In genomic region chr2:8310557-8311455, GRCh38 we compare ENCODE assay signal across 10 cellular contexts.
DNase-seq lines count a peak whose midpoint lies in the region; ATAC-seq, FAIRE-seq and TF ChIP-seq lines count a peak whose summit lies in the region.
"Had no signal": no experiment of that assay in that cellular context is flagged by ENCODE, and none has a peak within 500 bp of the region (broad histone marks: within the 10 kb centered on the region; RNA-seq: fewer than 3 reads in every experiment).

No MANE protein-coding gene starts in this region.

- H3K27me3 ChIP-seq in DND-41 (ENCODE audit: insufficient read depth, low read length, poor library complexity), result no peaks in the 10 kb centered on the region

- peaks cover 7% of the 10 kb centered on the region for H3K36me3 Mint-ChIP-seq in T-helper 1 cell treated with Interleukin-12 subunit alpha and Interleukin-12 subunit beta and Interleukin-4 antibody, amounts not matched to agents 30 μg/mL and 1 μg/mL, for 36 hours (ENCODE audit: low read depth)
- H3K36me3 Mint-ChIP-seq: WTC11 had no signal

- no peak overlapping the region for H3K9ac ChIP-seq in DND-41 (ENCODE audit: low read depth, low read length)

- no peaks in the 10 kb centered on the region for H3K79me2 ChIP-seq in DND-41 (ENCODE audit: insufficient read depth, low read length)

- ATAC-seq in DND-41 (ENCODE audit: insufficient read depth, low read depth), result peak; percentile 79
- ATAC-seq: WTC11 had no signal

- FAIRE-seq in frontal cortex (lab: Jason Lieb, UNC), result no peak

- H3K27ac Mint-ChIP-seq in T-helper 1 cell treated with Interleukin-12 subunit alpha and Interleukin-12 subunit beta and Interleukin-4 antibody, amounts not matched to agents 30 μg/mL and 1 μg/mL, for 36 hours, result peak overlapping the region; percentile 86
- H3K27ac Mint-ChIP-seq: WTC11 had no signal

- no peaks in the 10 kb centered on the region for H3K9me3 Mint-ChIP-seq in T-helper 1 cell treated with Interleukin-12 subunit alpha and Interleukin-12 subunit beta and Interleukin-4 antibody, amounts not matched to agents 30 μg/mL and 1 μg/mL, for 36 hours
- H3K9me3 Mint-ChIP-seq: WTC11 had no signal

- DNase-seq in DND-41 (peak; percentile 79), NCI-H146 (lab: John Stamatoyannopoulos, UW) (no peak), DMS153 (lab: John Stamatoyannopoulos, UW) (no peak), medulla oblongata (ENCODE audit: extremely low spot score) (no peak), frontal cortex (ENCODE audit: low spot score in 2 of 2) (no peak)
- DNase-seq in activated effector memory CD4-positive, alpha-beta T cell treated with anti-CD3 and anti-CD28 coated beads, Interleukin-2, amount 50 U/mL, for 16 hours, result peak; percentile 79
- DNase-seq in stimulated activated CD4-positive, alpha-beta T cell treated with anti-CD3 and anti-CD28 coated beads, Interleukin-12 subunit alpha, Interleukin-12 subunit beta, amount 100 ng/mL, for 48 hours (ENCODE audit: low read depth in 2 of 3, low spot score in 1 of 3), result peak; percentile 32 to 54 (median 39)
- DNase-seq: NCI-H510A had no signal

- peaks cover 55% of the 10 kb centered on the region for H3K4me1 ChIP-seq in DND-41 (ENCODE audit: insufficient read depth, low read length)

- H2AFZ ChIP-seq in DND-41 (ENCODE audit: low read depth, low read length), result no peak overlapping the region

- H4K20me1 ChIP-seq in DND-41 (ENCODE audit: insufficient read depth, low read length), result no peaks in the 10 kb centered on the region

- no peaks in the 10 kb centered on the region for H3K36me3 ChIP-seq in DND-41 (ENCODE audit: insufficient read depth, low read length)

- no peaks in the 10 kb centered on the region for H3K9me3 ChIP-seq in DND-41 (ENCODE audit: insufficient read depth, low read length, severe bottlenecking)

- no peak overlapping the region for H3K4me2 ChIP-seq in DND-41 (ENCODE audit: insufficient read depth, low read length)

- TF ChIP-seq CTCF in DND-41 (IDR thresholded peaks at IDR 0.05; ENCODE audit: borderline replicate concordance, extremely low read depth, low read length, poor library complexity, severe bottlenecking), result no peak

- H3K27me3 Mint-ChIP-seq in T-helper 1 cell treated with Interleukin-12 subunit alpha and Interleukin-12 subunit beta and Interleukin-4 antibody, amounts not matched to agents 30 μg/mL and 1 μg/mL, for 36 hours (ENCODE audit: low read depth), result peaks cover 10% of the 10 kb centered on the region

- H3K4me1 Mint-ChIP-seq in T-helper 1 cell treated with Interleukin-12 subunit alpha and Interleukin-12 subunit beta and Interleukin-4 antibody, amounts not matched to agents 30 μg/mL and 1 μg/mL, for 36 hours (ENCODE audit: low read depth), result peaks cover 72% of the 10 kb centered on the region

- no peak overlapping the region for H3K4me3 ChIP-seq in DND-41 (ENCODE audit: low read depth in 1 of 2, low read length in 2 of 2)

- peak overlapping the region; percentile 55 for H3K27ac ChIP-seq in DND-41 (ENCODE audit: low read length)

- peak overlapping the region; percentile 45 for H3K4me3 Mint-ChIP-seq in T-helper 1 cell treated with Interleukin-12 subunit alpha and Interleukin-12 subunit beta and Interleukin-4 antibody, amounts not matched to agents 30 μg/mL and 1 μg/mL, for 36 hours
- H3K4me3 Mint-ChIP-seq: WTC11 had no signal

Comparison
In these comparisons a context has a peak if more than half of its experiments do, and no peak if none do; other contexts are left out.
1. DNase-seq: peak in DND-41 (single experiment), activated effector memory CD4-positive, alpha-beta T cell treated with anti-CD3 and anti-CD28 coated beads, Interleukin-2, amount 50 U/mL, for 16 hours (single experiment) and stimulated activated CD4-positive, alpha-beta T cell treated with anti-CD3 and anti-CD28 coated beads, Interleukin-12 subunit alpha, Interleukin-12 subunit beta, amount 100 ng/mL, for 48 hours (3 of 3); none in NCI-H146 (single experiment), DMS153 (single experiment), medulla oblongata (single experiment) and frontal cortex (0 of 2).